8 cellular contexts compared by ENCODE assay signal in the genomic region with DNA sequence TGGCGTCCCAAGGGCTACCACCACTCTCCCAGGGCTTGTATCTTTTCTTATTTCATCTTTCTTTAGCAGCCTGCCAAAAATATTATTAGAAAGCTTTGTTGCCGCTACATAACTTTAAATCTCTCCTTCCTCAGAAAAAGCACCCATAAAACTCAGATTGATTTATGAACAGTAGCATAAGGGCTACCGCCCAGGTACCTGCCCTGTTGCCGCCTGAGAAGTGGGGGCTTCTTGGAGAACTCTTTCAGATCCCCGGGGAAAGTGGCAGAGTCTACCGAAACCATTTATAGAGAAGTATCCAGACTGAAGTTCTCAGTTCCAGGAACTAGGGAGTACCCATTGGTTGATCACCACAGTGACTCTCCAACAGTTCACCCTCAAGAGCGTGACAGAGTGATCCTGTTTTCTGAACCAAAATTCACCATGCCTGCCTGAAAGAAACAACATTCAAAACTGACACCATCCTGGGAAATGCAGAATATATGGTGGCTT. TPM values are rescaled to one million over a fixed set of nuclear protein-coding genes. Genes with fewer than 3 reads are reported as not detected.
DNase-seq lines count a peak whose midpoint lies in the region; ATAC-seq and TF ChIP-seq lines count a peak whose summit lies in the region.

No MANE protein-coding gene starts in this region.

- peak overlapping the region; percentile 26 to 84 (median 77) for H3K4me3 ChIP-seq in heart right ventricle
- H3K4me3 ChIP-seq in skeletal muscle cell (ENCODE audit: low read depth, low read length), result peak overlapping the region; percentile 62

- no peaks in the 10 kb centered on the region for H3K27me3 ChIP-seq in heart right ventricle

- peak overlapping the region; percentile 89 for H3K27ac ChIP-seq in VCaP
- peak overlapping the region; percentile 82 to 97 (median 86) for H3K27ac ChIP-seq in heart right ventricle

- ATAC-seq in HG02981 (IDR thresholded peaks at IDR 0.05; ENCODE audit: unreplicated experiment) (peak; percentile 21), heart right ventricle (peak in 3 of 8 donors; percentile 35 to 41 (median 37)), HG03432 (IDR thresholded peaks at IDR 0.05; ENCODE audit: unreplicated experiment) (no peak)

- no peak for TF ChIP-seq CTCF in VCaP (conservative IDR thresholded peaks at IDR 0.05)
- TF ChIP-seq CTCF in heart right ventricle (IDR thresholded peaks at IDR 0.05), result no peak

- DNase-seq in heart right ventricle, result no peak
- no peak for DNase-seq in skeletal muscle cell (ENCODE audit: low read depth)
- no peak for DNase-seq in DMS79 (lab: John Stamatoyannopoulos, UW)
- no peak for DNase-seq in inferior parietal cortex (ENCODE audit: extremely low spot score)
- DNase-seq in activated CD4-positive, alpha-beta T cell treated with anti-CD3 and anti-CD28 coated beads, Interleukin-2, amount 50 U/mL, for 4 hours, result no peak

- peaks cover 0 to 57% (median 26%) of the 10 kb centered on the region in 9 donors for H3K4me1 ChIP-seq in heart right ventricle

- H3K9me3 ChIP-seq in heart right ventricle, result no peaks in the 10 kb centered on the region

- 45 to 56% methylated on average over 7 of the region's 7 CpGs for WGBS in heart right ventricle, 2 donors

- intact Hi-C loops in heart right ventricle (cut with DNase I), result loop anchor here in 4 of 10 donors (2.0 to 10.0 kb wide), 3 partner anchors 104 to 110 kb away; partner anchors contain the start of gene N4BP2L2 (in 4 of the 4)

- peaks cover 0 to 31% (median 0%) of the 10 kb centered on the region in 9 donors for H3K36me3 ChIP-seq in heart right ventricle

RNA-seq across cellular contexts. Expression of gene N4BP2L1, which starts 0.7 kb away (rescaled TPM):
- total RNA-seq in heart right ventricle, result 10 to 100 TPM in 1 of 10 donors, 1 to 10 TPM in 9; 2.5 to 10.6 (median 4.0) TPM
- polyA plus RNA-seq in heart right ventricle, result 10 to 100 TPM in 1 of 2 donors, 1 to 10 TPM in 1; 3.2 to 14.9 TPM
